ENCODE assay signal across 36 cellular contexts in genomic region chr2:47601518-47602015, GRCh38. TPM values are rescaled to one million over a fixed set of nuclear protein-coding genes. Genes with fewer than 3 reads are reported as not detected.
DNase-seq lines count a peak whose midpoint lies in the region; FAIRE-seq and TF ChIP-seq lines count a peak whose summit lies in the region.
"Had no signal": no experiment of that assay in that cellular context is flagged by ENCODE, and none has a peak within 500 bp of the region (broad histone marks: within the 10 kb centered on the region; RNA-seq: fewer than 3 reads in every experiment).

No MANE protein-coding gene starts in this region.

- H3K27me3 ChIP-seq in H9 (ENCODE audit: insufficient read depth, low read length) (no peaks in the 10 kb centered on the region), neural cell (ENCODE audit: insufficient read depth, low read depth, low read length) (peaks cover 90% of the 10 kb centered on the region), MG63 (no peaks in the 10 kb centered on the region)
- H3K27me3 ChIP-seq: BLaER1, heart right ventricle, Peyer's patch, right lobe of liver, tibial nerve had no signal

- no peaks in the 10 kb centered on the region for H3F3A ChIP-seq in neural cell (ENCODE audit: insufficient read depth, low read length, poor library complexity, severe bottlenecking)

- no peak for DNase-seq in H9
- DNase-seq in NCI-H2081 (lab: John Stamatoyannopoulos, UW) = peak; percentile 62 to 73
- peak; percentile 86 for DNase-seq in NCI-H69 (lab: John Stamatoyannopoulos, UW)
- DNase-seq in frontal cortex (ENCODE audit: low spot score in 2 of 2) = no peak
- DNase-seq in stimulated activated CD4-positive, alpha-beta T cell treated with anti-CD3 and anti-CD28 coated beads, Interleukin-1b, Interleukin-23, amount 100 ng/mL, for 48 hours = no peak
- DNase-seq in MG63 = no peak
- DNase-seq: activated CD4-positive, alpha-beta T cell treated with anti-CD3 and anti-CD28 coated beads, Interleukin-2, amount 50 U/mL, for 4 hours; activated naive CD4-positive, alpha-beta T cell; activated naive CD8-positive, alpha-beta T cell treated with anti-CD3 and anti-CD28 coated beads, Interleukin-2, amount 50 U/mL, for 24 hours; activated T-cell treated with anti-CD3 and anti-CD28 coated beads, Interleukin-2, amount 50 U/mL, for 72 hours; Caco-2; caudate nucleus; DMS79; effector memory CD8-positive, alpha-beta T cell; foreskin fibroblast; GDM1; heart right ventricle; kidney; left ventricle myocardium superior; mesendoderm; NCI-H187; NCI-H510A treated with DMSO at 0.1 percent for 48 hours; Peyer's patch; right lobe of liver; SHP77; stimulated activated CD4-positive, alpha-beta T cell treated with anti-CD3 and anti-CD28 coated beads, Interleukin-2, amount 100 ng/mL, for 48 hours; T-helper 17 cell had no signal

- H2BK120ac ChIP-seq in H9 (ENCODE audit: low read depth, low read length, poor library complexity, severe bottlenecking) = no peak overlapping the region

- H2AFZ ChIP-seq in H9 (ENCODE audit: low read length) (no peak overlapping the region), neural cell (ENCODE audit: low read depth, low read length) (no peak overlapping the region)

- H3K27me3 Mint-ChIP-seq in H9 (ENCODE audit: low read depth) = peaks cover 3% of the 10 kb centered on the region; the same call in 1 of the 2 replicates
- H3K27me3 Mint-ChIP-seq: activated naive CD8-positive, alpha-beta T cell treated with anti-CD3 and anti-CD28 coated beads, Interleukin-2, amount 50 U/mL, for 24 hours; effector memory CD8-positive, alpha-beta T cell had no signal

- no peak overlapping the region for H4K8ac ChIP-seq in H9 (replicated peaks; ENCODE audit: insufficient read length, low read depth, low read length)

- peaks cover 2% of the 10 kb centered on the region; the same call in 1 of the 2 replicates for H3K4me1 ChIP-seq in H9 (ENCODE audit: insufficient read depth, low read length)
- H3K4me1 ChIP-seq: BLaER1, Caco-2, heart right ventricle, Peyer's patch, right lobe of liver, tibial nerve had no signal

- no peak for TF ChIP-seq RAD21 in neural cell (conservative IDR thresholded peaks at IDR 0.05)

- no peak overlapping the region for H3T11ph ChIP-seq in H9 (ENCODE audit: low read length)

- no peak overlapping the region for H4K91ac ChIP-seq in H9 (ENCODE audit: insufficient read length, low read depth, low read length)

- no peak overlapping the region for H2AK5ac ChIP-seq in H9 (ENCODE audit: insufficient read length, low read length)

- peaks cover 22 to 23% of the 10 kb centered on the region in 2 experiments for H3K4me1 Mint-ChIP-seq in H9
- H3K4me1 Mint-ChIP-seq: activated naive CD8-positive, alpha-beta T cell treated with anti-CD3 and anti-CD28 coated beads, Interleukin-2, amount 50 U/mL, for 24 hours; T-helper 17 cell had no signal

- no peak overlapping the region for H3K18ac ChIP-seq in H9 (ENCODE audit: insufficient read length, low read depth, low read length)

- H3K27ac Mint-ChIP-seq in H9 = peak overlapping the region in 2 of 3 experiments; percentile 7 to 71; a peak in 2 of 7 replicates
- H3K27ac Mint-ChIP-seq: activated naive CD8-positive, alpha-beta T cell treated with anti-CD3 and anti-CD28 coated beads, Interleukin-2, amount 50 U/mL, for 24 hours; activated T-cell treated with anti-CD3 and anti-CD28 coated beads, Interleukin-2, amount 50 U/mL, for 72 hours; effector memory CD8-positive, alpha-beta T cell; T-helper 17 cell had no signal

- H3K4me3 Mint-ChIP-seq in H9 = no peak overlapping the region
- H3K4me3 Mint-ChIP-seq: activated naive CD8-positive, alpha-beta T cell treated with anti-CD3 and anti-CD28 coated beads, Interleukin-2, amount 50 U/mL, for 24 hours; activated T-cell treated with anti-CD3 and anti-CD28 coated beads, Interleukin-2, amount 50 U/mL, for 72 hours; effector memory CD8-positive, alpha-beta T cell; neural crest cell; T-helper 17 cell had no signal

- TF ChIP-seq CTCF in H9 (conservative IDR thresholded peaks at IDR 0.05) = no peak
- no peak for TF ChIP-seq CTCF in neural cell (IDR thresholded peaks at IDR 0.05; ENCODE audit: poor library complexity, severe bottlenecking)

- no peaks in the 10 kb centered on the region for H3K79me1 ChIP-seq in H9 (ENCODE audit: insufficient read depth, low read depth, low read length, poor library complexity, severe bottlenecking)

- no peak overlapping the region for H3K23ac ChIP-seq in H9 (ENCODE audit: insufficient read length, low read depth, low read length)

- no peak overlapping the region for H3K4ac ChIP-seq in H9 (ENCODE audit: low read depth, low read length)

- no peak overlapping the region for H3K14ac ChIP-seq in H9 (ENCODE audit: insufficient read depth, low read length)

- peaks cover 0 to 6% (median 0%) of the 10 kb centered on the region in 3 experiments; a peak in 2 of 7 replicates for H3K36me3 Mint-ChIP-seq in H9 (ENCODE audit: insufficient read depth in 1 of 3, low read depth in 3 of 3)

- H3K9me3 Mint-ChIP-seq in H9 = peaks cover 0 to 4% of the 10 kb centered on the region in 2 experiments; a peak in 2 of 5 replicates
- H3K9me3 Mint-ChIP-seq: activated naive CD8-positive, alpha-beta T cell treated with anti-CD3 and anti-CD28 coated beads, Interleukin-2, amount 50 U/mL, for 24 hours; activated T-cell treated with anti-CD3 and anti-CD28 coated beads, Interleukin-2, amount 50 U/mL, for 72 hours; effector memory CD8-positive, alpha-beta T cell; neural crest cell had no signal

- H2BK20ac ChIP-seq in H9 (ENCODE audit: low read depth, low read length, poor library complexity, severe bottlenecking) = no peak overlapping the region

- no peaks in the 10 kb centered on the region for H3K23me2 ChIP-seq in H9 (ENCODE audit: insufficient read length, low read depth, low read length, poor library complexity, severe bottlenecking)

- no peak for FAIRE-seq in frontal cortex (lab: Jason Lieb, UNC)
- FAIRE-seq: astrocyte, kidney, TTC549 had no signal

- H3K4me3 ChIP-seq in neural cell (ENCODE audit: low read length) = peak overlapping the region; percentile 53
- no peak overlapping the region for H3K4me3 ChIP-seq in MG63
- H3K4me3 ChIP-seq: BLaER1, coronary artery, heart right ventricle, Peyer's patch, right lobe of liver, tibial nerve had no signal

- no peak overlapping the region for H3K56ac ChIP-seq in H9 (ENCODE audit: insufficient read length, low read depth, low read length)

- H3K4me2 ChIP-seq in H9 (ENCODE audit: insufficient read depth, insufficient read length, low read length) = no peak overlapping the region
- no peak overlapping the region for H3K4me2 ChIP-seq in neural cell (ENCODE audit: low read length)
- H3K4me2 ChIP-seq: BLaER1, KMS-11 had no signal

- H4K5ac ChIP-seq in H9 (ENCODE audit: insufficient read length, low read depth, low read length) = no peak overlapping the region

- no peaks in the 10 kb centered on the region for H3K9me3 ChIP-seq in H9 (ENCODE audit: control insufficient read depth, low read depth, low read length)
- H3K9me3 ChIP-seq in neural cell (ENCODE audit: low read length) = peaks cover 3% of the 10 kb centered on the region
- no peaks in the 10 kb centered on the region for H3K9me3 ChIP-seq in MG63
- H3K9me3 ChIP-seq: BLaER1, heart right ventricle, Peyer's patch, right lobe of liver, tibial nerve had no signal

- H4K20me1 ChIP-seq in H9 (ENCODE audit: control insufficient read depth, insufficient read depth, insufficient read length) = no peaks in the 10 kb centered on the region
- H4K20me1 ChIP-seq in neural cell (ENCODE audit: insufficient read depth) = no peaks in the 10 kb centered on the region
- H4K20me1 ChIP-seq: BLaER1 had no signal

- H2BK5ac ChIP-seq in H9 (ENCODE audit: insufficient read length, low read length) = no peak overlapping the region

- no CpG with 5 or more reads among the region's 9 CpGs for WGBS in H9 (ENCODE audit: extremely low coverage, insufficient read length, low lambda C conversion rate)

- H2BK12ac ChIP-seq in H9 (ENCODE audit: insufficient read length, low read depth, low read length) = no peak overlapping the region

- no peaks in the 10 kb centered on the region for H3K36me3 ChIP-seq in neural cell (ENCODE audit: insufficient read depth, low read length)
- H3K36me3 ChIP-seq in MG63 = no peaks in the 10 kb centered on the region
- H3K36me3 ChIP-seq: BLaER1, heart right ventricle, Peyer's patch, right lobe of liver, tibial nerve had no signal

- H3K79me2 ChIP-seq in H9 (ENCODE audit: insufficient read depth, low read length) = no peaks in the 10 kb centered on the region
- no peaks in the 10 kb centered on the region for H3K79me2 ChIP-seq in neural cell (replicated peaks; ENCODE audit: insufficient read depth, low read length)

- H2BK15ac ChIP-seq in H9 (ENCODE audit: low read depth, low read length) = no peak overlapping the region

- H3K27ac ChIP-seq in H9 (ENCODE audit: insufficient read length, low read depth, low read length) (no peak overlapping the region), neural cell (ENCODE audit: low read length) (no peak overlapping the region)
- H3K27ac ChIP-seq: BLaER1, coronary artery, heart right ventricle, KMS-11, Peyer's patch, right lobe of liver, tibial nerve had no signal

- no peak overlapping the region for H3K9ac ChIP-seq in H9 (ENCODE audit: extremely low read depth, insufficient read length, low read length)
- H3K9ac ChIP-seq in neural cell (ENCODE audit: low read length) = no peak overlapping the region
- H3K9ac ChIP-seq: BLaER1, KMS-11 had no signal

- no peak for TF ChIP-seq EP300 in neural cell (conservative IDR thresholded peaks at IDR 0.05; ENCODE audit: poor library complexity, severe bottlenecking)

- H3K9me2 ChIP-seq in neural cell (ENCODE audit: insufficient read depth, low read length) = no peaks in the 10 kb centered on the region

TF ChIP-seq in neural cell, 6 proteins besides CTCF, POLR2A, EP300 and RAD21:
- peak; percentile 78 for TF ChIP-seq POLR2AphosphoS5 (IDR thresholded peaks at IDR 0.05)
- no peak for TF ChIP-seq SMC3 (conservative IDR thresholded peaks at IDR 0.05; ENCODE audit: poor library complexity)
TF ChIP-seq in neural cell: peak in this region for 1.

RNA-seq across cellular contexts. Expression of gene KCNK12, which starts 30.8 kb away (rescaled TPM):
- 7.8 and 8.1 TPM in 2 replicates for total RNA-seq in H9 (2021)
- 4.1 and 4.6 TPM in 2 replicates for polyA plus RNA-seq in neural cell
- 8.9 and 9.0 TPM in 2 replicates for polyA minus RNA-seq in neural cell
- total RNA-seq in frontal cortex = 1.6 TPM
- total RNA-seq in MG63 (2014; rRNA removed; shearing (Covaris generic); ENCODE audit: low replicate concordance) = not detected in 2 replicates
- total RNA-seq: Caco-2, esophagus mucosa, Peyer's patch, right lobe of liver had no signal

Comparison
In these comparisons a context has a peak if more than half of its experiments do, and no peak if none do; other contexts are left out.
1. DNase-seq: peak in NCI-H2081 (2 of 2) and NCI-H69 (single experiment); none in H9 (single experiment), frontal cortex (0 of 2), stimulated activated CD4-positive, alpha-beta T cell treated with anti-CD3 and anti-CD28 coated beads, Interleukin-1b, Interleukin-23, amount 100 ng/mL, for 48 hours (single experiment) and MG63 (single experiment).